Comparison of ENCODE assay signal across 8 cellular contexts in the genomic region with DNA sequence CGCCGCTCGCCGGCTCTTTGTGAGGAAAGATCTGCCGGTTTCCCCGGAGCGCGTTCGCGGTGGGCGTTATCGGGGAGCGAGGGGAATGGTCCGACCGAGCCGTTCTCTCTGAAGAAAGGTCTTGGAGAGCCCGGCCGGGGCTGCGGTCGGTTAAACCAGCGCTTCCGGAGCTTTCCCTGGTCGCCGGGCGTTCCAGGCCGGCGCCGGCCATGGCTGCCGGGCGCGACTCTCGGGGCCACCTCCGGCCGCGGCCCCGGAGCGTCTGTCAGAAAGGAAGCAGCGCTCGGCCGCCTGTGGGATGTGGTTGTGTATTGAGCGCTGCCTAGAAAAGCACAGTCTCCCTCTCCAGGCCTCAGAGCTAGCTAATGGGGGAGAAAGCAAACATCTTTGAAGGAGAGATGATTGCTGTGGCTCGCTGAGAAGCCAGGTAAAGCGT. TPM values are rescaled to one million over a fixed set of nuclear protein-coding genes. Genes with fewer than 3 reads are reported as not detected.
DNase-seq lines count a peak whose midpoint lies in the region; ATAC-seq and TF ChIP-seq lines count a peak whose summit lies in the region.

No MANE protein-coding gene starts in this region.

- peak overlapping the region; percentile 91 for H3K27ac ChIP-seq in OCI-LY1 (ENCODE audit: low read depth, low read length, poor library complexity, severe bottlenecking)
- H3K27ac ChIP-seq in esophagus squamous epithelium: peak overlapping the region; percentile 93 to 99 (median 95)
- peak overlapping the region; percentile 93 for H3K27ac ChIP-seq in muscle layer of colon (ENCODE audit: low read depth, low read length)

- H3K36me3 ChIP-seq in OCI-LY1 (ENCODE audit: insufficient read depth, low read length): no peaks in the 10 kb centered on the region
- H3K36me3 ChIP-seq in esophagus squamous epithelium: no peaks in the 10 kb centered on the region
- no peaks in the 10 kb centered on the region for H3K36me3 ChIP-seq in muscle layer of colon (ENCODE audit: insufficient read depth, low read length)

- peak overlapping the region; percentile 93 for H3K27ac Mint-ChIP-seq in activated T-cell treated with anti-CD3 and anti-CD28 coated beads, Interleukin-2, amount 50 U/mL, for 72 hours

- DNase-seq in AG08395 (ENCODE audit: low spot score): peak; percentile 72
- peak; percentile 73 to 78 for DNase-seq in activated T-cell treated with anti-CD3 and anti-CD28 coated beads, Interleukin-2, amount 50 U/mL, for 72 hours
- DNase-seq in esophagus squamous epithelium (lab: John Stamatoyannopoulos, UW): no peak
- peak; percentile 25 to 73 (median 47) for DNase-seq in stimulated activated naive CD4-positive, alpha-beta T cell (lab: John Stamatoyannopoulos, UW)

- H3K4me3 ChIP-seq in OCI-LY1 (ENCODE audit: low read depth, low read length, poor library complexity, severe bottlenecking) (peak overlapping the region; percentile 88), esophagus squamous epithelium (peak overlapping the region; percentile 67 to 94 (median 82)), muscle layer of colon (ENCODE audit: low read depth in 1 of 2, low read length in 2 of 2) (peak overlapping the region; percentile 64 to 70)

- H3K27me3 ChIP-seq in OCI-LY1 (ENCODE audit: insufficient read depth, low read length) (no peaks in the 10 kb centered on the region), esophagus squamous epithelium (no peaks in the 10 kb centered on the region), muscle layer of colon (ENCODE audit: control insufficient read depth in 1 of 2, insufficient read depth in 2 of 2, low read length in 2 of 2) (no peaks in the 10 kb centered on the region)

- H3K79me2 ChIP-seq in OCI-LY1 (ENCODE audit: insufficient read depth, low read length): peaks cover 49% of the 10 kb centered on the region

- H3K4me3 Mint-ChIP-seq in activated T-cell treated with anti-CD3 and anti-CD28 coated beads, Interleukin-2, amount 50 U/mL, for 72 hours: peak overlapping the region; percentile 91 to 97

- ATAC-seq in GM18909 (IDR thresholded peaks at IDR 0.05; ENCODE audit: poor library complexity, unreplicated experiment): peak; percentile 57
- ATAC-seq in HG03159 (IDR thresholded peaks at IDR 0.05; ENCODE audit: unreplicated experiment): peak; percentile 40
- ATAC-seq in activated T-cell treated with anti-CD3 and anti-CD28 coated beads, Interleukin-2, amount 50 U/mL, for 72 hours (replicated peaks in 1 of 2): peak; percentile 51 to 59

- TF ChIP-seq POLR2A in esophagus squamous epithelium (IDR thresholded peaks at IDR 0.05): peak in 2 of 4 donors; percentile 48 to 50

- peak overlapping the region; percentile 88 for H3K4me2 ChIP-seq in OCI-LY1 (ENCODE audit: low read length)

- WGBS in esophagus squamous epithelium, 2 donors: 0% methylated on average over 11 of the region's 43 CpGs; no CpG with 5 or more reads in 1 of the 2 donors

- TF ChIP-seq CTCF in OCI-LY1 (IDR thresholded peaks at IDR 0.05; ENCODE audit: low read length): no peak
- TF ChIP-seq CTCF in esophagus squamous epithelium (IDR thresholded peaks at IDR 0.05): peak in 2 of 6 experiments; percentile 17 to 19

- H3K9ac ChIP-seq in OCI-LY1 (ENCODE audit: low read length) (peak overlapping the region; percentile 92), muscle layer of colon (ENCODE audit: low read length) (peak overlapping the region; percentile 73)

- no peaks in the 10 kb centered on the region for H4K20me1 ChIP-seq in OCI-LY1 (ENCODE audit: insufficient read depth, low read length)

- no peaks in the 10 kb centered on the region for H3K27me3 Mint-ChIP-seq in activated T-cell treated with anti-CD3 and anti-CD28 coated beads, Interleukin-2, amount 50 U/mL, for 72 hours (ENCODE audit: low read depth)

- no peaks in the 10 kb centered on the region for H3K9me3 Mint-ChIP-seq in activated T-cell treated with anti-CD3 and anti-CD28 coated beads, Interleukin-2, amount 50 U/mL, for 72 hours

- peaks cover 0 to 2% of the 10 kb centered on the region in 2 donors for H3K36me3 Mint-ChIP-seq in activated T-cell treated with anti-CD3 and anti-CD28 coated beads, Interleukin-2, amount 50 U/mL, for 72 hours (ENCODE audit: insufficient read depth in 2 of 2)

- H3K9me2 ChIP-seq in OCI-LY1 (ENCODE audit: low read depth, low read length): no peaks in the 10 kb centered on the region

- peaks cover 55% of the 10 kb centered on the region for H3K4me1 Mint-ChIP-seq in activated T-cell treated with anti-CD3 and anti-CD28 coated beads, Interleukin-2, amount 50 U/mL, for 72 hours (ENCODE audit: low read depth)

- H2AFZ ChIP-seq in OCI-LY1 (ENCODE audit: low read length): no peak overlapping the region

- H3K4me1 ChIP-seq in OCI-LY1 (ENCODE audit: insufficient read depth, low read length, severe bottlenecking): peaks cover 69% of the 10 kb centered on the region
- H3K4me1 ChIP-seq in esophagus squamous epithelium: peaks cover 8 to 53% (median 17%) of the 10 kb centered on the region in 3 donors
- peaks cover 19% of the 10 kb centered on the region for H3K4me1 ChIP-seq in muscle layer of colon (ENCODE audit: insufficient read depth, low read length)

- no peaks in the 10 kb centered on the region for H3K9me3 ChIP-seq in OCI-LY1 (ENCODE audit: low read length)
- no peaks in the 10 kb centered on the region for H3K9me3 ChIP-seq in esophagus squamous epithelium
- H3K9me3 ChIP-seq in muscle layer of colon (ENCODE audit: low read length): no peaks in the 10 kb centered on the region

- intact Hi-C loops in esophagus squamous epithelium (cut with DNase I): no loop called here

- H3F3A ChIP-seq in OCI-LY1 (ENCODE audit: insufficient read depth, low read length): peaks cover 13% of the 10 kb centered on the region; the same call in 1 of the 2 replicates

RNA-seq across cellular contexts. Expression of a gene that starts 0.7 kb away (rescaled TPM):
- total RNA-seq in activated T-cell treated with anti-CD3 and anti-CD28 coated beads, Interleukin-2, amount 50 U/mL, for 72 hours: 10 to 100 TPM; 31.6 to 37.5 TPM
- 10 to 100 TPM; 46.4 to 62.0 (median 52.6) TPM for total RNA-seq in esophagus squamous epithelium

RNA-seq across cellular contexts. Expression of a gene that starts 13.7 kb away (rescaled TPM):
- 10 to 100 TPM; 33.1 to 33.9 TPM for total RNA-seq in activated T-cell treated with anti-CD3 and anti-CD28 coated beads, Interleukin-2, amount 50 U/mL, for 72 hours
- 10 to 100 TPM; 26.9 to 44.3 (median 35.0) TPM for total RNA-seq in esophagus squamous epithelium

RNA-seq across cellular contexts. Expression of a gene that starts 40.6 kb away (rescaled TPM):
- total RNA-seq in activated T-cell treated with anti-CD3 and anti-CD28 coated beads, Interleukin-2, amount 50 U/mL, for 72 hours: 10 to 100 TPM; 67.2 to 68.1 TPM
- total RNA-seq in esophagus squamous epithelium: 100 to 1,000 TPM in 1 of 4 donors, 10 to 100 TPM in 3; 15.0 to 197 (median 23.2) TPM
